Comparison of ENCODE assay signal across 16 cellular contexts in the genomic region with DNA sequence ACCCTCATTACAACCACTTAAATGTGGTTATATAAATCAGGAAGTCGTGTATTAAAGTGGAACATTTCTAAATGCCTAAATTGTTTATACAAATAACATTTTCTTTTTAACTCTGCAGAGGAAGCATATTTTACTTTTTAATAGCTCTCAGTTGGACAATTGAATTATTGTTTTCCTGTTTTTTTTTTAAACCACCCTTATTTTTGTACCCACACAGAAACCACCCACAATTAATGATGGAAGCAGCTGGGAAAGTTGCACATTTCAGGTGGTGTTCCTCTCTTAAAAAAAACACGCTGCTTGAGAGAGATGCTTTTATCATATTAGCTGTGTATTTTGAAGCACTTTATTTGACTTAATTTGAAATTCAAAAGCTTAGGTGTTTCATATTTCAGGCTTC.
A peak's percentile ranks its signal among the peaks of the same experiment; 100 is the strongest.
DNase-seq lines count a peak whose midpoint lies in the region; ATAC-seq and TF ChIP-seq lines count a peak whose summit lies in the region.
"Had no signal": no experiment of that assay in that cellular context is flagged by ENCODE, and none has a peak within 500 bp of the region (broad histone marks: within the 10 kb centered on the region; RNA-seq: fewer than 3 reads in every experiment).

No MANE protein-coding gene starts in this region.

- no peak overlapping the region for H3K9ac ChIP-seq in mesenchymal stem cell (ENCODE audit: low read length)

- peaks cover 16% of the 10 kb centered on the region for H3K4me1 ChIP-seq in cardiac muscle cell (ENCODE audit: low read depth)
- peaks cover 3% of the 10 kb centered on the region for H3K4me1 ChIP-seq in right cardiac atrium (ENCODE audit: control insufficient read depth, insufficient read depth, low read length)
- H3K4me1 ChIP-seq in SJCRH30 = peaks cover 17% of the 10 kb centered on the region
- peaks cover 17% of the 10 kb centered on the region for H3K4me1 ChIP-seq in mesenchymal stem cell (ENCODE audit: control insufficient read depth, insufficient read depth, low read depth, low read length)

- H3K36me3 Mint-ChIP-seq in type B pancreatic cell = peaks cover 10% of the 10 kb centered on the region
- H3K36me3 Mint-ChIP-seq: CD4-positive, CD25-positive, alpha-beta regulatory T cell had no signal

- no peaks in the 10 kb centered on the region for H3K27me3 ChIP-seq in cardiac muscle cell
- H3K27me3 ChIP-seq in right cardiac atrium (ENCODE audit: control insufficient read depth, insufficient read depth) = no peaks in the 10 kb centered on the region
- H3K27me3 ChIP-seq in SJCRH30 = no peaks in the 10 kb centered on the region
- H3K27me3 ChIP-seq in mesenchymal stem cell (ENCODE audit: control insufficient read depth in 1 of 2, insufficient read depth in 1 of 2, low read length in 2 of 2) = no peaks in the 10 kb centered on the region

- H4K8ac ChIP-seq in mesenchymal stem cell (ENCODE audit: low read length) = no peak overlapping the region

- peak overlapping the region; percentile 5 for H3K27ac ChIP-seq in cardiac muscle cell
- H3K27ac ChIP-seq in right cardiac atrium (ENCODE audit: low read length) = no peak overlapping the region
- H3K27ac ChIP-seq in SJCRH30 = peak overlapping the region; percentile 41
- peak overlapping the region; percentile 63 for H3K27ac ChIP-seq in mesenchymal stem cell (ENCODE audit: low read length, poor library complexity, severe bottlenecking)

- no peak for ATAC-seq in right cardiac atrium

- no peak overlapping the region for H2BK12ac ChIP-seq in mesenchymal stem cell (ENCODE audit: low read length in 2 of 2)

- no peak overlapping the region for H3K4me2 ChIP-seq in mesenchymal stem cell (ENCODE audit: low read length, poor library complexity, severe bottlenecking)

- H3K14ac ChIP-seq in mesenchymal stem cell (ENCODE audit: low read length in 2 of 2) = no peak overlapping the region

- H3K36me3 ChIP-seq in cardiac muscle cell (peaks cover 7% of the 10 kb centered on the region), SJCRH30 (no peaks in the 10 kb centered on the region), mesenchymal stem cell (ENCODE audit: control insufficient read depth in 1 of 2, insufficient read depth in 2 of 2, low read depth in 1 of 2, low read length in 2 of 2) (no peaks in the 10 kb centered on the region)

- no peak overlapping the region for H2BK5ac ChIP-seq in mesenchymal stem cell (ENCODE audit: low read depth, low read length, poor library complexity, severe bottlenecking)

- no peak overlapping the region for H3K4me3 ChIP-seq in cardiac muscle cell
- no peak overlapping the region for H3K4me3 ChIP-seq in right cardiac atrium (ENCODE audit: low read length)
- H3K4me3 ChIP-seq in SJCRH30 = no peak overlapping the region
- H3K4me3 ChIP-seq in mesenchymal stem cell (ENCODE audit: insufficient read depth in 1 of 2, low read depth in 1 of 2, low read length in 2 of 2) = no peak overlapping the region

- H3K27me3 Mint-ChIP-seq in type B pancreatic cell = no peaks in the 10 kb centered on the region
- H3K27me3 Mint-ChIP-seq: CD4-positive, CD25-positive, alpha-beta regulatory T cell had no signal

- WGBS in right cardiac atrium = 44% methylated on average over 2 of the region's 2 CpGs
- 100% methylated on average over 1 of the region's 2 CpGs for WGBS in mesenchymal stem cell

- no peak overlapping the region for H2AK5ac ChIP-seq in mesenchymal stem cell (ENCODE audit: low read length, severe bottlenecking)

- H3K18ac ChIP-seq in mesenchymal stem cell (ENCODE audit: low read depth in 1 of 2, low read length in 2 of 2) = no peak overlapping the region

- H2BK15ac ChIP-seq in mesenchymal stem cell (ENCODE audit: low read depth, poor library complexity, severe bottlenecking) = no peak overlapping the region

- no peak overlapping the region for H4K91ac ChIP-seq in mesenchymal stem cell (ENCODE audit: low read length)

- H3K23ac ChIP-seq in mesenchymal stem cell (ENCODE audit: low read length in 2 of 2) = no peak overlapping the region

- peaks cover 24% of the 10 kb centered on the region for H3K4me1 Mint-ChIP-seq in type B pancreatic cell (ENCODE audit: unreplicated experiment)
- H3K4me1 Mint-ChIP-seq: CD4-positive, CD25-positive, alpha-beta regulatory T cell had no signal

- DNase-seq in cardiac muscle cell (ENCODE audit: low read depth in 1 of 2, low spot score in 1 of 2) = no peak
- DNase-seq in right cardiac atrium = no peak
- peak; percentile 7 to 61 for DNase-seq in SJCRH30
- DNase-seq in mesenchymal stem cell = no peak
- no peak for DNase-seq in type B pancreatic cell (ENCODE audit: extremely low spot score, unreplicated experiment)
- DNase-seq in T-helper 2 cell = no peak
- DNase-seq in AG08396 (ENCODE audit: low spot score) = no peak
- no peak for DNase-seq in NK-92 treated with Interleukin-12 subunit alpha and Interleukin-12 subunit beta, amount 100 ng/mL, for 24 hours (lab: John Stamatoyannopoulos, UW)
- DNase-seq: AML-193; CD4-positive, CD25-positive, alpha-beta regulatory T cell; DND-41; IMR-90; NCI-H345; NCI-H526 treated with DMSO at 0.1 percent for 48 hours; SIG-M5; SW 1271 had no signal

- no peak overlapping the region for H3K4ac ChIP-seq in mesenchymal stem cell (ENCODE audit: low read depth in 1 of 2, low read length in 2 of 2)

- peak overlapping the region; percentile 50 for H3K27ac Mint-ChIP-seq in type B pancreatic cell
- H3K27ac Mint-ChIP-seq: CD4-positive, CD25-positive, alpha-beta regulatory T cell had no signal

- no peak overlapping the region for H2AFZ ChIP-seq in mesenchymal stem cell (ENCODE audit: low read depth, low read length)

- H3K4me3 Mint-ChIP-seq in type B pancreatic cell = no peak overlapping the region
- H3K4me3 Mint-ChIP-seq: CD4-positive, CD25-positive, alpha-beta regulatory T cell had no signal

- peaks cover 9% of the 10 kb centered on the region for H3K79me1 ChIP-seq in mesenchymal stem cell (replicated peaks; ENCODE audit: low read length, poor library complexity, severe bottlenecking)

- H2BK120ac ChIP-seq in mesenchymal stem cell (ENCODE audit: low read depth, low read length) = no peak overlapping the region

- H3K9me3 ChIP-seq in cardiac muscle cell (ENCODE audit: low read depth) (no peaks in the 10 kb centered on the region), right cardiac atrium (ENCODE audit: control insufficient read depth, low read length) (no peaks in the 10 kb centered on the region), SJCRH30 (replicated peaks) (no peaks in the 10 kb centered on the region), mesenchymal stem cell (ENCODE audit: control insufficient read depth, low read length) (no peaks in the 10 kb centered on the region)

- intact Hi-C loops in right cardiac atrium (cut with DNase I) = no loop called here

- no peaks in the 10 kb centered on the region for H3K9me3 Mint-ChIP-seq in type B pancreatic cell

- TF ChIP-seq CTCF in cardiac muscle cell (IDR thresholded peaks at IDR 0.05; ENCODE audit: low read depth, low read length) (no peak), type B pancreatic cell (conservative IDR thresholded peaks at IDR 0.05) (no peak)

Comparison
In these comparisons a context has a peak if more than half of its experiments do, and no peak if none do; other contexts are left out.
1. DNase-seq: peak in SJCRH30 (2 of 2); none in cardiac muscle cell (0 of 2), right cardiac atrium (0 of 3), mesenchymal stem cell (single experiment), type B pancreatic cell (single experiment), T-helper 2 cell (0 of 5), AG08396 (single experiment) and NK-92 treated with Interleukin-12 subunit alpha and Interleukin-12 subunit beta, amount 100 ng/mL, for 24 hours (single experiment).